26 cellular contexts compared by ENCODE assay signal in the genomic region with DNA sequence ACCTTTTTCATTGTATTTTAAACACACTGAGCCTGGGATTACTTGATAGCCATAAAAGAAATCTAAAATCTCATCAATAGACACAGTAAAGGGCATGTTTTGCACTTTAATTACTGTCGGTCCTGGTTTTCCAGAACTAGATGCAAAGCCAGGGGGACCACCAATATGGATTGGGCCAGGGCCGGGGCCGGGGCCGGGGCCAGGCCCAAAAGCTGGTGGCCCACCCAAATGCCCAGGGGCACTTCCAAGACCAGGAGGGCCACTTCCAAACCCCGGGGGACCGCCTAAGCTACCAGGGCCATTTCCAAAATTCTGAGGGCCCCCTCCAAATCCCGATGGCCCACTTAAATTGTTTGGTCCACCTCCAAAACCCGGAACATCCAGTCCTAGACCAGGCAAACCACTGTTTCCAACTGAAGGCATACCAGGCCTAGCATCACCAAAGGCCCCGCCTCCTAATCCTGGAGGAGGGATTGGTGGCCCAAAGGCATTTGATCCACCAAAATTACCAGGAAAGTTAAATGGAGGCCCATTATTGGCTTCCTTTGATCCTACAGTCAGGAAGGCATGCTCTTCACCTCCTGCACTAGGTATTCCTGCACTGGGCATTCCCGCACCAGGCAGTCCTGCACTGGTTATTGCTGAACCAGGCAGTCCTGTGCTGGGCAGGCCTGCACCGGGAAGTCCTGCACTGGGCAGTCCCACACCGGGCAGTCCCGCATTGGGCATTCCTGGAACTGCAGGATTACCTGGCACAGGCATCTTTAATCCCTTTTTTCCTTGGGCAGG. TPM values are rescaled to one million over a fixed set of nuclear protein-coding genes. Genes with fewer than 3 reads are reported as not detected.
DNase-seq lines count a peak whose midpoint lies in the region; ATAC-seq, FAIRE-seq and TF ChIP-seq lines count a peak whose summit lies in the region.
"Had no signal": no experiment of that assay in that cellular context is flagged by ENCODE, and none has a peak within 500 bp of the region (broad histone marks: within the 10 kb centered on the region; RNA-seq: fewer than 3 reads in every experiment).

No MANE protein-coding gene starts in this region.

- peaks cover 97% of the 10 kb centered on the region for H3K79me2 ChIP-seq in K562 (ENCODE audit: control insufficient read depth, insufficient read depth, low read length)

- ATAC-seq in activated CD8-positive, alpha-beta T cell treated with anti-CD3 and anti-CD28 coated beads for 36 hours: no peak
- ATAC-seq in activated CD8-positive, alpha-beta T cell treated with anti-CD3 and anti-CD28 coated beads, Interleukin-2, amount 10 ng/mL, durations not matched to agents 7 days and 5 days: no peak
- ATAC-seq in K562: peak; percentile 54
- ATAC-seq in thoracic aorta (ENCODE audit: insufficient number of reproducible peaks, low FRiP score, low read depth): peak; percentile 60
- ATAC-seq: stimulated activated effector memory CD8-positive, alpha-beta T cell treated with anti-CD3 and anti-CD28 coated beads, Interleukin-12 subunit alpha, Interleukin-12 subunit beta, amount 100 ng/mL, for 72 hours; T-cell had no signal

- peaks cover 55% of the 10 kb centered on the region for H3K4me1 Mint-ChIP-seq in activated CD8-positive, alpha-beta T cell treated with anti-CD3 and anti-CD28 coated beads for 36 hours (ENCODE audit: low read depth)
- H3K4me1 Mint-ChIP-seq in activated CD8-positive, alpha-beta T cell treated with anti-CD3 and anti-CD28 coated beads, Interleukin-2, amount 10 ng/mL, durations not matched to agents 7 days and 5 days (ENCODE audit: low read depth): peaks cover 23% of the 10 kb centered on the region

- DNase-seq in activated CD8-positive, alpha-beta T cell treated with anti-CD3 and anti-CD28 coated beads for 36 hours: no peak
- no peak for DNase-seq in activated CD8-positive, alpha-beta T cell treated with anti-CD3 and anti-CD28 coated beads, Interleukin-2, amount 10 ng/mL, durations not matched to agents 7 days and 5 days
- DNase-seq in K562 (ENCODE audit: extremely low read depth in 1 of 4, low spot score in 3 of 4) (no peak), thoracic aorta (ENCODE audit: low spot score) (no peak), cerebellar nuclear complex (lab: John Stamatoyannopoulos, UW) (no peak), NCI-H1048 (lab: John Stamatoyannopoulos, UW) (no peak)
- DNase-seq: activated CD4-positive, alpha-beta T cell treated with anti-CD3 and anti-CD28 coated beads, Interleukin-2, amount 10 ng/mL, durations not matched to agents 24 days and 14 days; activated gamma-delta T cell; activated naive CD8-positive, alpha-beta T cell treated with anti-CD3 and anti-CD28 coated beads, Interleukin-2, amount 10 ng/mL, durations not matched to agents 7 days and 5 days; activated T-cell treated with anti-CD3 and anti-CD28 coated beads, Interleukin-2, amount 50 U/mL, for 1 hour; aorta; C1 segment of cervical spinal cord; COR-L47; GOT3; hippocampal formation; KBM-7; MM.1S; NCI-H2029; NCI-H510A treated with DMSO at 0.1 percent for 48 hours; T-cell; transverse colon had no signal

- H3K4me3 ChIP-seq in K562 (no peak overlapping the region), thoracic aorta (no peak overlapping the region)
- H3K4me3 ChIP-seq: transverse colon had no signal

- H3K4me3 Mint-ChIP-seq in activated CD8-positive, alpha-beta T cell treated with anti-CD3 and anti-CD28 coated beads for 36 hours: no peak overlapping the region
- no peak overlapping the region for H3K4me3 Mint-ChIP-seq in activated CD8-positive, alpha-beta T cell treated with anti-CD3 and anti-CD28 coated beads, Interleukin-2, amount 10 ng/mL, durations not matched to agents 7 days and 5 days
- H3K4me3 Mint-ChIP-seq: activated CD4-positive, alpha-beta T cell treated with anti-CD3 and anti-CD28 coated beads, Interleukin-2, amount 10 ng/mL, durations not matched to agents 24 days and 14 days; activated naive CD8-positive, alpha-beta T cell treated with anti-CD3 and anti-CD28 coated beads, Interleukin-2, amount 10 ng/mL, durations not matched to agents 7 days and 5 days; nephron; stimulated activated effector memory CD8-positive, alpha-beta T cell treated with anti-CD3 and anti-CD28 coated beads, Interleukin-12 subunit alpha, Interleukin-12 subunit beta, amount 100 ng/mL, for 72 hours; T-cell had no signal

- H3K4me2 ChIP-seq in K562 (ENCODE audit: insufficient read depth, low read length): no peak overlapping the region

- H2AFZ ChIP-seq in K562 (ENCODE audit: low read depth, low read length): no peak overlapping the region

- TF ChIP-seq POLR2A in K562 (conservative IDR thresholded peaks at IDR 0.05): peak; percentile 32; the same call in 1 of the 2 replicates

- no TSS peak for BruUV-seq in K562 (replicated peaks; lab: Mats Ljungman, UMichigan)

- no peaks in the 10 kb centered on the region for H3K9me1 ChIP-seq in K562 (ENCODE audit: control insufficient read depth, insufficient read depth, low read length)

- H4K20me1 ChIP-seq in K562 (replicated peaks; ENCODE audit: control insufficient read depth, insufficient read depth, low read length): peaks cover 22% of the 10 kb centered on the region; the same call in 1 of the 2 replicates

- peaks cover 41% of the 10 kb centered on the region for H3K36me3 Mint-ChIP-seq in activated CD8-positive, alpha-beta T cell treated with anti-CD3 and anti-CD28 coated beads for 36 hours (ENCODE audit: low read depth)
- peaks cover 52% of the 10 kb centered on the region for H3K36me3 Mint-ChIP-seq in activated CD8-positive, alpha-beta T cell treated with anti-CD3 and anti-CD28 coated beads, Interleukin-2, amount 10 ng/mL, durations not matched to agents 7 days and 5 days (ENCODE audit: low read depth)
- H3K36me3 Mint-ChIP-seq: stimulated activated effector memory CD8-positive, alpha-beta T cell treated with anti-CD3 and anti-CD28 coated beads, Interleukin-12 subunit alpha, Interleukin-12 subunit beta, amount 100 ng/mL, for 72 hours had no signal

- H3K27ac Mint-ChIP-seq in activated CD8-positive, alpha-beta T cell treated with anti-CD3 and anti-CD28 coated beads for 36 hours: peak overlapping the region; percentile 42
- no peak overlapping the region for H3K27ac Mint-ChIP-seq in activated CD8-positive, alpha-beta T cell treated with anti-CD3 and anti-CD28 coated beads, Interleukin-2, amount 10 ng/mL, durations not matched to agents 7 days and 5 days
- H3K27ac Mint-ChIP-seq: activated CD4-positive, alpha-beta T cell treated with anti-CD3 and anti-CD28 coated beads, Interleukin-2, amount 10 ng/mL, durations not matched to agents 24 days and 14 days; activated naive CD8-positive, alpha-beta T cell treated with anti-CD3 and anti-CD28 coated beads, Interleukin-2, amount 10 ng/mL, durations not matched to agents 7 days and 5 days; nephron; stimulated activated effector memory CD8-positive, alpha-beta T cell treated with anti-CD3 and anti-CD28 coated beads, Interleukin-12 subunit alpha, Interleukin-12 subunit beta, amount 100 ng/mL, for 72 hours; T-cell had no signal

- H3K27ac ChIP-seq in K562 (ENCODE audit: extremely low read depth, low read depth, low read length) (no peak overlapping the region), thoracic aorta (no peak overlapping the region)
- H3K27ac ChIP-seq: 22Rv1, transverse colon had no signal

- H3K9me3 ChIP-seq in K562 (replicated peaks; ENCODE audit: control insufficient read depth, insufficient read depth, low read depth, low read length) (no peaks in the 10 kb centered on the region), thoracic aorta (no peaks in the 10 kb centered on the region)
- H3K9me3 ChIP-seq: transverse colon had no signal

- intact Hi-C loops in activated CD8-positive, alpha-beta T cell treated with anti-CD3 and anti-CD28 coated beads for 36 hours (cut with micrococcal nuclease): no loop called here
- intact Hi-C loops in K562 (cut with micrococcal nuclease): no loop called here

- H3K27me3 ChIP-seq in K562 (ENCODE audit: control insufficient read depth in 2 of 2, insufficient read depth in 2 of 2, low read length in 2 of 2) (no peaks in the 10 kb centered on the region), thoracic aorta (replicated peaks; ENCODE audit: insufficient read depth) (no peaks in the 10 kb centered on the region)
- H3K27me3 ChIP-seq: transverse colon had no signal

- H3K9me3 Mint-ChIP-seq in activated CD8-positive, alpha-beta T cell treated with anti-CD3 and anti-CD28 coated beads for 36 hours: no peaks in the 10 kb centered on the region
- no peaks in the 10 kb centered on the region for H3K9me3 Mint-ChIP-seq in activated CD8-positive, alpha-beta T cell treated with anti-CD3 and anti-CD28 coated beads, Interleukin-2, amount 10 ng/mL, durations not matched to agents 7 days and 5 days (ENCODE audit: insufficient read depth)
- H3K9me3 Mint-ChIP-seq: activated CD4-positive, alpha-beta T cell treated with anti-CD3 and anti-CD28 coated beads, Interleukin-2, amount 10 ng/mL, durations not matched to agents 24 days and 14 days; activated naive CD8-positive, alpha-beta T cell treated with anti-CD3 and anti-CD28 coated beads, Interleukin-2, amount 10 ng/mL, durations not matched to agents 7 days and 5 days; nephron; stimulated activated effector memory CD8-positive, alpha-beta T cell treated with anti-CD3 and anti-CD28 coated beads, Interleukin-12 subunit alpha, Interleukin-12 subunit beta, amount 100 ng/mL, for 72 hours; T-cell had no signal

- in situ Hi-C loops in K562 (cut with MboI): no loop called here

- no peaks in the 10 kb centered on the region; a peak in 1 of 5 replicates for H3K4me1 ChIP-seq in K562 (replicated peaks in 1 of 2; ENCODE audit: control insufficient read depth in 2 of 2, insufficient read depth in 2 of 2, low read length in 2 of 2)
- H3K4me1 ChIP-seq in thoracic aorta (ENCODE audit: control insufficient read depth in 1 of 2, low read depth in 2 of 2): peaks cover 7 to 58% of the 10 kb centered on the region in 2 donors

- no peak for TF ChIP-seq CTCF in activated CD8-positive, alpha-beta T cell treated with anti-CD3 and anti-CD28 coated beads for 36 hours (IDR thresholded peaks at IDR 0.05)
- TF ChIP-seq CTCF in K562 (IDR thresholded peaks at IDR 0.05 in 2 of 3, conservative IDR thresholded peaks at IDR 0.05 in 1 of 3; ENCODE audit: insufficient read depth in 2 of 3, low read depth in 1 of 3, low read length in 3 of 3): no peak
- TF ChIP-seq CTCF in thoracic aorta (IDR thresholded peaks at IDR 0.05): no peak

- CTCF ChIA-PET in activated CD8-positive, alpha-beta T cell treated with anti-CD3 and anti-CD28 coated beads for 36 hours (lab: Charles Lee): interaction anchor here (0.9 kb wide), 1 partner anchor 8 kb away, joined by 3 read pairs; no protein-coding TSS in a partner anchor
- CTCF ChIA-PET in activated CD8-positive, alpha-beta T cell treated with anti-CD3 and anti-CD28 coated beads, Interleukin-2, amount 10 ng/mL, durations not matched to agents 7 days and 5 days (lab: Charles Lee): interaction anchor here (1.2 kb wide), 1 partner anchor 52 kb away, joined by 3 read pairs; no protein-coding TSS in a partner anchor
- CTCF ChIA-PET in K562 (lab: Yijun Ruan, JAX; ENCODE audit: low intra/inter-chr PET ratio): no interaction called here

- no peak for TF ChIP-seq EP300 in K562 (IDR thresholded peaks at IDR 0.05; ENCODE audit: low read length)

- no peak for FAIRE-seq in K562 (lab: Jason Lieb, UNC)
- FAIRE-seq: bronchial epithelial cell, HTR-8/SVneo had no signal

- peaks cover 78% of the 10 kb centered on the region for H3K36me3 ChIP-seq in K562 (ENCODE audit: control insufficient read depth, insufficient read depth, low read length)
- peaks cover 20% of the 10 kb centered on the region for H3K36me3 ChIP-seq in thoracic aorta

- H3K27me3 Mint-ChIP-seq in activated CD8-positive, alpha-beta T cell treated with anti-CD3 and anti-CD28 coated beads for 36 hours: no peaks in the 10 kb centered on the region
- no peaks in the 10 kb centered on the region for H3K27me3 Mint-ChIP-seq in activated CD8-positive, alpha-beta T cell treated with anti-CD3 and anti-CD28 coated beads, Interleukin-2, amount 10 ng/mL, durations not matched to agents 7 days and 5 days (ENCODE audit: low read depth)
- H3K27me3 Mint-ChIP-seq: activated CD4-positive, alpha-beta T cell treated with anti-CD3 and anti-CD28 coated beads, Interleukin-2, amount 10 ng/mL, durations not matched to agents 24 days and 14 days; activated naive CD8-positive, alpha-beta T cell treated with anti-CD3 and anti-CD28 coated beads, Interleukin-2, amount 10 ng/mL, durations not matched to agents 7 days and 5 days; T-cell had no signal

- WGBS in K562 (ENCODE audit: insufficient coverage, low coverage, missing lambda C conversion rate): 95% methylated on average over 13 of the region's 13 CpGs

- POLR2A ChIA-PET in activated CD8-positive, alpha-beta T cell treated with anti-CD3 and anti-CD28 coated beads for 36 hours (lab: Charles Lee): interaction anchor here (0.7 to 4.3 kb wide), 7 partner anchors 8 to 90 kb away, joined by 3 to 30 read pairs (median 3); partner anchors contain the start of genes CPNE1 and RBM12
- POLR2A ChIA-PET in activated CD8-positive, alpha-beta T cell treated with anti-CD3 and anti-CD28 coated beads, Interleukin-2, amount 10 ng/mL, durations not matched to agents 7 days and 5 days (lab: Charles Lee): no interaction called here
- POLR2A ChIA-PET in K562 (lab: Yijun Ruan, JAX): interaction anchor here (0.6 to 3.8 kb wide), 9 partner anchors 7 to 714 kb away, joined by 3 to 26 read pairs (median 4); partner anchors contain the start of genes CPNE1 and RBM12

- no peak for TF ChIP-seq RAD21 in K562 (CRISPR knock-in tag; conservative IDR thresholded peaks at IDR 0.05 in 1 of 2, IDR thresholded peaks at IDR 0.05 in 1 of 2)

- H3K9ac ChIP-seq in K562 (ENCODE audit: insufficient read depth in 1 of 2, low read depth in 2 of 2, low read length in 2 of 2): no peak overlapping the region

RNA-seq across cellular contexts. Expression of gene CPNE1, which starts 11.9 kb away (rescaled TPM):
- total RNA-seq in activated CD8-positive, alpha-beta T cell treated with anti-CD3 and anti-CD28 coated beads for 36 hours: 100 to 1,000 TPM; 308 to 324 TPM
- 100 to 1,000 TPM; 271 to 272 TPM for total RNA-seq in activated CD8-positive, alpha-beta T cell treated with anti-CD3 and anti-CD28 coated beads, Interleukin-2, amount 10 ng/mL, durations not matched to agents 7 days and 5 days
- total RNA-seq in K562 (2011; cell fraction: chromatin; rRNA removed; ENCODE audit: low replicate concordance): 182 and 323 TPM in 2 replicates
- total RNA-seq in K562 (2011; cell fraction: nucleolus; rRNA removed): 205 and 207 TPM in 2 replicates
- 200 and 207 TPM in 2 replicates for total RNA-seq in K562 (2011; cell fraction: nucleoplasm; rRNA removed)
- total RNA-seq in K562 (2014; rRNA removed) (54.4 and 83.8 TPM in 2 replicates), K562 (2014; rRNA removed; fragmentation: Illumina TruSeq; extraction: Trizol) (39.7 and 42.2 TPM in 2 replicates), K562 (2015; rRNA removed; fragmentation: Illumina TruSeq; extraction: Trizol) (41.9 and 42.1 TPM in 2 replicates), K562 (2021) (102 and 105 TPM in 2 replicates), thoracic aorta (100 to 1,000 TPM; 125 to 126 TPM)
- polyA plus RNA-seq in K562 (2011; rRNA removed) (72.9 and 80.0 TPM in 2 replicates), K562 (2014; fragmentation: Illumina TruSeq; extraction: Trizol) (68.6 and 69.8 TPM in 2 replicates), K562 (2014; fragmentation: Nextera tagmentation; extraction: Ambion mirVana) (10 to 100 TPM; 45.5 to 56.0 TPM), K562 (2014; rRNA removed) (56.0 and 65.2 TPM in 2 replicates)
- 124 and 164 TPM in 2 replicates for polyA plus RNA-seq in K562 (2011; cell fraction: cytosol; rRNA removed)
- polyA plus RNA-seq in K562 (2011; cell fraction: nucleus; rRNA removed): 322 and 336 TPM in 2 replicates
- polyA plus RNA-seq in K562 (2012): 98.9 and 128 TPM in 2 replicates
- 46.6 and 66.8 TPM in 2 replicates for polyA minus RNA-seq in K562 (2011; rRNA and poly(A)+ RNA removed)
- polyA minus RNA-seq in K562 (2011; cell fraction: cytosol; rRNA and poly(A)+ RNA removed): 46.7 and 82.3 TPM in 2 replicates
- polyA minus RNA-seq in K562 (2011; cell fraction: nucleus; rRNA and poly(A)+ RNA removed): 66.4 and 92.3 TPM in 2 replicates

RNA-seq across cellular contexts. Expression of gene RBM12, which starts 11.9 kb away (rescaled TPM):
- 100 to 1,000 TPM; 111 to 114 TPM for total RNA-seq in activated CD8-positive, alpha-beta T cell treated with anti-CD3 and anti-CD28 coated beads for 36 hours
- 100 to 1,000 TPM; 112 to 119 TPM for total RNA-seq in activated CD8-positive, alpha-beta T cell treated with anti-CD3 and anti-CD28 coated beads, Interleukin-2, amount 10 ng/mL, durations not matched to agents 7 days and 5 days
- 81.9 and 147 TPM in 2 replicates for total RNA-seq in K562 (2011; cell fraction: chromatin; rRNA removed; ENCODE audit: low replicate concordance)
- 22.5 and 28.8 TPM in 2 replicates for total RNA-seq in K562 (2011; cell fraction: nucleolus; rRNA removed)
- total RNA-seq in K562 (2011; cell fraction: nucleoplasm; rRNA removed): 55.1 and 69.2 TPM in 2 replicates
- 33.9 and 40.8 TPM in 2 replicates for total RNA-seq in K562 (2014; rRNA removed)
- 73.3 and 78.7 TPM in 2 replicates for total RNA-seq in K562 (2014; rRNA removed; fragmentation: Illumina TruSeq; extraction: Trizol)
- 76.5 and 76.8 TPM in 2 replicates for total RNA-seq in K562 (2015; rRNA removed; fragmentation: Illumina TruSeq; extraction: Trizol)
- total RNA-seq in K562 (2021): 120 TPM in 2 replicates
- 123 and 144 TPM in 2 replicates for polyA plus RNA-seq in K562 (2011; rRNA removed)
- 165 and 176 TPM in 2 replicates for polyA plus RNA-seq in K562 (2011; cell fraction: cytosol; rRNA removed)
- polyA plus RNA-seq in K562 (2011; cell fraction: nucleus; rRNA removed): 127 and 133 TPM in 2 replicates
- 53.2 and 59.8 TPM in 2 replicates for polyA plus RNA-seq in K562 (2012)
- polyA plus RNA-seq in K562 (2014; fragmentation: Illumina TruSeq; extraction: Trizol): 133 and 162 TPM in 2 replicates
- polyA plus RNA-seq in K562 (2014; fragmentation: Nextera tagmentation; extraction: Ambion mirVana): 1 to 10 TPM; 5.0 to 10.0 TPM
- polyA plus RNA-seq in K562 (2014; rRNA removed): 49.1 and 57.9 TPM in 2 replicates
- 309 and 312 TPM in 2 replicates for polyA minus RNA-seq in K562 (2011; rRNA and poly(A)+ RNA removed)
- polyA minus RNA-seq in K562 (2011; cell fraction: cytosol; rRNA and poly(A)+ RNA removed): 61.7 and 71.5 TPM in 2 replicates
- polyA minus RNA-seq in K562 (2011; cell fraction: nucleus; rRNA and poly(A)+ RNA removed): 23.6 and 40.4 TPM in 2 replicates
- total RNA-seq in thoracic aorta: 10 to 100 TPM; 21.7 to 43.4 TPM

RNA-seq across cellular contexts. Expression of gene SPAG4, which starts 37.2 kb away (rescaled TPM):
- total RNA-seq in activated CD8-positive, alpha-beta T cell treated with anti-CD3 and anti-CD28 coated beads for 36 hours: 10 to 100 TPM; 11.5 to 11.8 TPM
- 1 to 10 TPM; 2.6 to 5.0 TPM for total RNA-seq in activated CD8-positive, alpha-beta T cell treated with anti-CD3 and anti-CD28 coated beads, Interleukin-2, amount 10 ng/mL, durations not matched to agents 7 days and 5 days
- 15.2 and 38.2 TPM in 2 replicates for total RNA-seq in K562 (2011; cell fraction: chromatin; rRNA removed; ENCODE audit: low replicate concordance)
- total RNA-seq in K562 (2011; cell fraction: nucleolus; rRNA removed): 39.1 and 46.2 TPM in 2 replicates
- total RNA-seq in K562 (2011; cell fraction: nucleoplasm; rRNA removed): 21.6 and 29.9 TPM in 2 replicates
- total RNA-seq in K562 (2014; rRNA removed) (5.3 and 6.4 TPM in 2 replicates), K562 (2014; rRNA removed; fragmentation: Illumina TruSeq; extraction: Trizol) (2.0 and 2.8 TPM in 2 replicates), K562 (2015; rRNA removed; fragmentation: Illumina TruSeq; extraction: Trizol) (1.5 and 3.4 TPM in 2 replicates), K562 (2021) (7.2 and 9.6 TPM in 2 replicates), thoracic aorta (1 to 10 TPM in 1 of 2 donors, not detected in 1; 1.5 TPM)
- polyA plus RNA-seq in K562 (2011; rRNA removed) (11.4 and 12.2 TPM in 2 replicates), K562 (2014; fragmentation: Illumina TruSeq; extraction: Trizol) (3.0 and 3.6 TPM in 2 replicates), K562 (2014; fragmentation: Nextera tagmentation; extraction: Ambion mirVana) (1 to 10 TPM; 1.6 to 4.6 TPM), K562 (2014; rRNA removed) (6.8 and 8.4 TPM in 2 replicates)
- polyA plus RNA-seq in K562 (2011; cell fraction: cytosol; rRNA removed): 16.4 and 27.9 TPM in 2 replicates
- 79.8 and 97.3 TPM in 2 replicates for polyA plus RNA-seq in K562 (2011; cell fraction: nucleus; rRNA removed)
- 9.4 and 16.3 TPM in 2 replicates for polyA plus RNA-seq in K562 (2012)
- 1.6 and 3.6 TPM in 2 replicates for polyA minus RNA-seq in K562 (2011; rRNA and poly(A)+ RNA removed)
- polyA minus RNA-seq in K562 (2011; cell fraction: cytosol; rRNA and poly(A)+ RNA removed): 4.5 and 7.3 TPM in 2 replicates
- 11.2 and 12.4 TPM in 2 replicates for polyA minus RNA-seq in K562 (2011; cell fraction: nucleus; rRNA and poly(A)+ RNA removed)

RNA-seq across cellular contexts. Expression of gene NFS1, which starts 46.3 kb away (rescaled TPM):
- total RNA-seq in activated CD8-positive, alpha-beta T cell treated with anti-CD3 and anti-CD28 coated beads for 36 hours: 10 to 100 TPM; 39.7 to 40.8 TPM
- total RNA-seq in activated CD8-positive, alpha-beta T cell treated with anti-CD3 and anti-CD28 coated beads, Interleukin-2, amount 10 ng/mL, durations not matched to agents 7 days and 5 days: 10 to 100 TPM; 32.7 to 34.7 TPM
- total RNA-seq in K562 (2011; cell fraction: chromatin; rRNA removed; ENCODE audit: low replicate concordance): 52.4 and 75.5 TPM in 2 replicates
- total RNA-seq in K562 (2011; cell fraction: nucleolus; rRNA removed): 59.4 and 63.0 TPM in 2 replicates
- total RNA-seq in K562 (2011; cell fraction: nucleoplasm; rRNA removed): 55.7 and 62.0 TPM in 2 replicates
- 45.0 and 59.4 TPM in 2 replicates for total RNA-seq in K562 (2014; rRNA removed)
- total RNA-seq in K562 (2014; rRNA removed; fragmentation: Illumina TruSeq; extraction: Trizol): 41.0 and 41.8 TPM in 2 replicates
- 34.1 and 34.7 TPM in 2 replicates for total RNA-seq in K562 (2015; rRNA removed; fragmentation: Illumina TruSeq; extraction: Trizol)
- 47.1 and 52.5 TPM in 2 replicates for total RNA-seq in K562 (2021)
- polyA plus RNA-seq in K562 (2011; rRNA removed): 72.2 and 76.3 TPM in 2 replicates
- 84.5 and 124 TPM in 2 replicates for polyA plus RNA-seq in K562 (2011; cell fraction: cytosol; rRNA removed)
- 63.6 and 64.2 TPM in 2 replicates for polyA plus RNA-seq in K562 (2011; cell fraction: nucleus; rRNA removed)
- 27.4 and 33.4 TPM in 2 replicates for polyA plus RNA-seq in K562 (2012)
- polyA plus RNA-seq in K562 (2014; fragmentation: Illumina TruSeq; extraction: Trizol): 48.0 and 51.9 TPM in 2 replicates
- 10 to 100 TPM; 11.5 to 13.9 TPM for polyA plus RNA-seq in K562 (2014; fragmentation: Nextera tagmentation; extraction: Ambion mirVana)
- 84.8 and 94.6 TPM in 2 replicates for polyA plus RNA-seq in K562 (2014; rRNA removed)
- polyA minus RNA-seq in K562 (2011; rRNA and poly(A)+ RNA removed): 45.8 and 53.4 TPM in 2 replicates
- polyA minus RNA-seq in K562 (2011; cell fraction: cytosol; rRNA and poly(A)+ RNA removed): 19.5 and 21.2 TPM in 2 replicates
- polyA minus RNA-seq in K562 (2011; cell fraction: nucleus; rRNA and poly(A)+ RNA removed): 21.2 and 21.4 TPM in 2 replicates
- 10 to 100 TPM; 11.5 to 19.4 TPM for total RNA-seq in thoracic aorta

RNA-seq across cellular contexts. Expression of gene ROMO1, which starts 46.4 kb away (rescaled TPM):
- total RNA-seq in activated CD8-positive, alpha-beta T cell treated with anti-CD3 and anti-CD28 coated beads for 36 hours: 100 to 1,000 TPM; 146 to 148 TPM
- 100 to 1,000 TPM; 134 to 143 TPM for total RNA-seq in activated CD8-positive, alpha-beta T cell treated with anti-CD3 and anti-CD28 coated beads, Interleukin-2, amount 10 ng/mL, durations not matched to agents 7 days and 5 days
- 8.1 and 30.8 TPM in 2 replicates for total RNA-seq in K562 (2011; cell fraction: chromatin; rRNA removed; ENCODE audit: low replicate concordance)
- 77.2 and 84.6 TPM in 2 replicates for total RNA-seq in K562 (2011; cell fraction: nucleolus; rRNA removed)
- 53.4 and 57.0 TPM in 2 replicates for total RNA-seq in K562 (2011; cell fraction: nucleoplasm; rRNA removed)
- total RNA-seq in K562 (2014; rRNA removed): 422 and 571 TPM in 2 replicates
- total RNA-seq in K562 (2014; rRNA removed; fragmentation: Illumina TruSeq; extraction: Trizol): 46.5 and 50.1 TPM in 2 replicates
- total RNA-seq in K562 (2015; rRNA removed; fragmentation: Illumina TruSeq; extraction: Trizol): 137 and 139 TPM in 2 replicates
- total RNA-seq in K562 (2021): 217 and 226 TPM in 2 replicates
- 179 and 193 TPM in 2 replicates for polyA plus RNA-seq in K562 (2011; rRNA removed)
- 657 and 854 TPM in 2 replicates for polyA plus RNA-seq in K562 (2011; cell fraction: cytosol; rRNA removed)
- 234 and 309 TPM in 2 replicates for polyA plus RNA-seq in K562 (2011; cell fraction: nucleus; rRNA removed)
- 288 and 480 TPM in 2 replicates for polyA plus RNA-seq in K562 (2012)
- polyA plus RNA-seq in K562 (2014; fragmentation: Illumina TruSeq; extraction: Trizol): 31.8 and 117 TPM in 2 replicates
- polyA plus RNA-seq in K562 (2014; fragmentation: Nextera tagmentation; extraction: Ambion mirVana): 100 to 1,000 TPM; 635 to 741 TPM
- polyA plus RNA-seq in K562 (2014; rRNA removed): 433 and 559 TPM in 2 replicates
- 18.5 and 28.9 TPM in 2 replicates for polyA minus RNA-seq in K562 (2011; rRNA and poly(A)+ RNA removed)
- 43.7 and 68.4 TPM in 2 replicates for polyA minus RNA-seq in K562 (2011; cell fraction: cytosol; rRNA and poly(A)+ RNA removed)
- polyA minus RNA-seq in K562 (2011; cell fraction: nucleus; rRNA and poly(A)+ RNA removed): 21.0 and 24.8 TPM in 2 replicates
- 100 to 1,000 TPM; 196 to 243 TPM for total RNA-seq in thoracic aorta

Comparison
In these comparisons a context has a peak if more than half of its experiments do, and no peak if none do; other contexts are left out.
1. ATAC-seq: peak in K562 (single experiment) and thoracic aorta (single experiment); none in activated CD8-positive, alpha-beta T cell treated with anti-CD3 and anti-CD28 coated beads for 36 hours (single experiment) and activated CD8-positive, alpha-beta T cell treated with anti-CD3 and anti-CD28 coated beads, Interleukin-2, amount 10 ng/mL, durations not matched to agents 7 days and 5 days (single experiment).